9 cellular contexts compared by ENCODE assay signal in the genomic region with DNA sequence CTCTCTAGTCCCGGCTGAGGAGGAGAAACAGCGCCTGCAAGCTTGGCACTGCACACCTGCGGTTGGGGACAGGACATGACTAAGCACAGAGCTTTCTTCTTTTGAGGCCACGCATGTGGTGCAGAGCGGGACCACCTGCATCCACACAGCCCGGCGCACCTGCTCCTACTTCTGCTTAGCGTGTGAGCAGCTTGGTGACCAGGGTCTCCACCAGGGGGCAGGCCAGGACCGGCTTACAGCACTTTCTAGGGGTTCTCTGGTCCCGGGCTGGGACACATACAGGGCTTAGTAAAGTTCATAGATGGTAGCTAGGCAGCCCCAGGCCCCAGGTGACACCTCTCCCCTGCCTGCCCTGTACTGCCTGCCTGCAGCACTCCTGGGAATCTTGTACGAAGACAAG. TPM values are rescaled to one million over a fixed set of nuclear protein-coding genes. Genes with fewer than 3 reads are reported as not detected.
DNase-seq lines count a peak whose midpoint lies in the region; FAIRE-seq and TF ChIP-seq lines count a peak whose summit lies in the region.
"Not testable (repeated sequence)": the region's sequence is repeated elsewhere in the genome, so short reads cannot be mapped to it uniquely, and the experiment has no call there.
"Had no signal": no experiment of that assay in that cellular context is flagged by ENCODE, and none has a peak within 500 bp of the region (broad histone marks: within the 10 kb centered on the region; RNA-seq: fewer than 3 reads in every experiment).

No MANE protein-coding gene starts in this region.

- not testable (repeated sequence) for FAIRE-seq in bronchial epithelial cell (lab: Jason Lieb, UNC)

- not testable (repeated sequence) for H3K4me1 ChIP-seq in OCI-LY1 (ENCODE audit: insufficient read depth, low read length, severe bottlenecking)
- H3K4me1 ChIP-seq in stomach: peaks cover 0 to 13% (median 10%) of the 10 kb centered on the region in 4 donors

- peak; percentile 65 for DNase-seq in DMS 273 (lab: John Stamatoyannopoulos, UW; ENCODE audit: unreplicated experiment)
- DNase-seq in Kasumi-1 (lab: John Stamatoyannopoulos, UW): peak; percentile 36 to 49
- peak; percentile 69 for DNase-seq in activated CD4-positive, alpha-beta memory T cell treated with anti-CD3 and anti-CD28 coated beads, Interleukin-2, amount 10 ng/mL, durations not matched to agents 7 days and 5 days
- DNase-seq in bronchial epithelial cell (ENCODE audit: low read depth): peak; percentile 26
- DNase-seq in iPS DF 4.7 (ENCODE audit: extremely low read depth, low spot score): peak; percentile 38
- DNase-seq in posterior cingulate gyrus: peak in 9 of 10 donors; percentile 60 to 93 (median 70)
- peak; percentile 87 for DNase-seq in stomach

- CTCF ChIA-PET in activated CD4-positive, alpha-beta memory T cell treated with anti-CD3 and anti-CD28 coated beads, Interleukin-2, amount 10 ng/mL, durations not matched to agents 7 days and 5 days (lab: Charles Lee): interaction anchor here (0.8 to 1.1 kb wide), 2 partner anchors 37 to 196 kb away, joined by 3 to 4 read pairs; no protein-coding TSS in a partner anchor

- not testable (repeated sequence) for H3K4me3 ChIP-seq in OCI-LY1 (ENCODE audit: low read depth, low read length, poor library complexity, severe bottlenecking); bronchial epithelial cell (ENCODE audit: low read depth, low read length); stomach

- 0 to 4% (median 3%) methylated on average over 5 to 10 of the region's 11 CpGs; no CpG with 5 or more reads in 1 of the 5 donors for WGBS in stomach, 5 donors

- H3K4me2 ChIP-seq in OCI-LY1 (ENCODE audit: low read length): not testable (repeated sequence)

- H4K20me1 ChIP-seq in OCI-LY1 (ENCODE audit: insufficient read depth, low read length): not testable (repeated sequence)

- not testable (repeated sequence) for H3K79me2 ChIP-seq in OCI-LY1 (ENCODE audit: insufficient read depth, low read length)

- H3F3A ChIP-seq in OCI-LY1 (ENCODE audit: insufficient read depth, low read length): not testable (repeated sequence)

- TF ChIP-seq EP300 in stomach (IDR thresholded peaks at IDR 0.05): not testable (repeated sequence)

- not testable (repeated sequence) for H3K27me3 Mint-ChIP-seq in activated CD4-positive, alpha-beta memory T cell treated with anti-CD3 and anti-CD28 coated beads, Interleukin-2, amount 10 ng/mL, durations not matched to agents 7 days and 5 days

- H3K27ac Mint-ChIP-seq in activated CD4-positive, alpha-beta memory T cell treated with anti-CD3 and anti-CD28 coated beads, Interleukin-2, amount 10 ng/mL, durations not matched to agents 7 days and 5 days: not testable (repeated sequence)

- H3K27me3 ChIP-seq in OCI-LY1 (ENCODE audit: insufficient read depth, low read length); bronchial epithelial cell (ENCODE audit: control insufficient read depth, insufficient read depth, low read length): not testable (repeated sequence)
- peaks cover 0 to 45% (median 8%) of the 10 kb centered on the region in 3 donors for H3K27me3 ChIP-seq in stomach

- intact Hi-C loops in posterior cingulate gyrus (cut with DNase I); stomach (cut with DNase I; ENCODE audit: low total_unique reads): not testable (repeated sequence)

- not testable (repeated sequence) for H3K9ac ChIP-seq in OCI-LY1 (ENCODE audit: low read length)

- H2AFZ ChIP-seq in OCI-LY1 (ENCODE audit: low read length): not testable (repeated sequence)

- not testable (repeated sequence) for H3K9me3 Mint-ChIP-seq in activated CD4-positive, alpha-beta memory T cell treated with anti-CD3 and anti-CD28 coated beads, Interleukin-2, amount 10 ng/mL, durations not matched to agents 7 days and 5 days

- not testable (repeated sequence) for H3K36me3 Mint-ChIP-seq in activated CD4-positive, alpha-beta memory T cell treated with anti-CD3 and anti-CD28 coated beads, Interleukin-2, amount 10 ng/mL, durations not matched to agents 7 days and 5 days (ENCODE audit: low read depth)

- not testable (repeated sequence) for H3K9me2 ChIP-seq in OCI-LY1 (ENCODE audit: low read depth, low read length)

- not testable (repeated sequence) for TF ChIP-seq POLR2A in stomach (IDR thresholded peaks at IDR 0.05)

- not testable (repeated sequence) for H3K27ac ChIP-seq in OCI-LY1 (ENCODE audit: low read depth, low read length, poor library complexity, severe bottlenecking); stomach

- H3K4me3 Mint-ChIP-seq in activated CD4-positive, alpha-beta memory T cell treated with anti-CD3 and anti-CD28 coated beads, Interleukin-2, amount 10 ng/mL, durations not matched to agents 7 days and 5 days: not testable (repeated sequence)

- not testable (repeated sequence) for H3K36me3 ChIP-seq in OCI-LY1 (ENCODE audit: insufficient read depth, low read length); bronchial epithelial cell (ENCODE audit: control insufficient read depth, insufficient read depth, low read length); stomach

- POLR2A ChIA-PET in activated CD4-positive, alpha-beta memory T cell treated with anti-CD3 and anti-CD28 coated beads, Interleukin-2, amount 10 ng/mL, durations not matched to agents 7 days and 5 days (lab: Charles Lee): not testable (repeated sequence)

- H3K4me1 Mint-ChIP-seq in activated CD4-positive, alpha-beta memory T cell treated with anti-CD3 and anti-CD28 coated beads, Interleukin-2, amount 10 ng/mL, durations not matched to agents 7 days and 5 days: not testable (repeated sequence)

- H3K9me3 ChIP-seq in OCI-LY1 (ENCODE audit: low read length); stomach: not testable (repeated sequence)

- TF ChIP-seq CTCF in OCI-LY1 (IDR thresholded peaks at IDR 0.05; ENCODE audit: low read length) (peak; percentile 10; the same call in 1 of the 2 replicates), bronchial epithelial cell (IDR thresholded peaks at IDR 0.05; ENCODE audit: insufficient read depth, low read length, severe bottlenecking) (peak; percentile 50), stomach (IDR thresholded peaks at IDR 0.05) (peak in 4 of 7 experiments; percentile 17 to 47 (median 28))

RNA-seq across cellular contexts. Expression of gene DEFB131A, which starts 51.2 kb away (rescaled TPM):
- not detected for total RNA-seq in activated CD4-positive, alpha-beta memory T cell treated with anti-CD3 and anti-CD28 coated beads, Interleukin-2, amount 10 ng/mL, durations not matched to agents 7 days and 5 days
- not detected in 2 replicates for total RNA-seq in bronchial epithelial cell
- not detected for total RNA-seq in stomach
- polyA plus RNA-seq in stomach: not detected
- polyA plus RNA-seq: esophagus had no signal

Comparison
In these comparisons a context has a peak if more than half of its experiments do, and no peak if none do; other contexts are left out.
1. DNase-seq: peak in every context shown above with its lines; median percentile 87 in stomach; 70 in posterior cingulate gyrus; 69 in activated CD4-positive, alpha-beta memory T cell treated with anti-CD3 and anti-CD28 coated beads, Interleukin-2, amount 10 ng/mL, durations not matched to agents 7 days and 5 days; 65 in DMS 273; 42 in Kasumi-1; 38 in iPS DF 4.7; 26 in bronchial epithelial cell.